ENCODE assay signal across 8 cellular contexts in genomic region chr14:103259801-103260628, GRCh38.
DNase-seq lines count a peak whose midpoint lies in the region; ATAC-seq and TF ChIP-seq lines count a peak whose summit lies in the region.

No MANE protein-coding gene starts in this region.

- CTCF ChIA-PET in HEK293 (lab: Yijun Ruan, JAX) = interaction anchor here (0.6 kb wide), 1 partner anchor 32 kb away, joined by 4 read pairs; no protein-coding TSS in a partner anchor

- H3K27me3 ChIP-seq in heart right ventricle = peaks cover 0 to 23% (median 0%) of the 10 kb centered on the region in 7 donors
- no peaks in the 10 kb centered on the region for H3K27me3 ChIP-seq in smooth muscle cell (ENCODE audit: low read depth)

- intact Hi-C loops in heart right ventricle (cut with DNase I) = loop anchor here in 1 of 10 donors (5.0 kb wide), 1 partner anchor 53 kb away; no protein-coding TSS in a partner anchor

- ATAC-seq in SK-N-SH treated with all-trans-retinoic acid at 6 μM for 48 hours (peak; percentile 89), heart right ventricle (peak in 7 of 8 donors; percentile 27 to 74 (median 64)), HG03097 (IDR thresholded peaks at IDR 0.05; ENCODE audit: low FRiP score, unreplicated experiment) (no peak)

- peaks cover 3% of the 10 kb centered on the region for H3F3A ChIP-seq in smooth muscle cell (ENCODE audit: low read depth)

- no peaks in the 10 kb centered on the region for H3K79me2 ChIP-seq in smooth muscle cell (ENCODE audit: low read depth)

- H3K4me1 ChIP-seq in HEK293 (ENCODE audit: control insufficient read depth, insufficient read depth, low read length) (0 out of 2 replicates have a peak, but pooled peaks cover 3% of the 10 kb centered on the region), heart right ventricle (peaks cover 0 to 16% (median 6%) of the 10 kb centered on the region in 9 donors), smooth muscle cell (ENCODE audit: low read depth) (no peaks in the 10 kb centered on the region)

- peak overlapping the region; percentile 73 for H3K4me2 ChIP-seq in smooth muscle cell

- H2AFZ ChIP-seq in smooth muscle cell (ENCODE audit: low read depth) = peak overlapping the region; percentile 85

- no peaks in the 10 kb centered on the region for H3K36me3 ChIP-seq in HEK293 (ENCODE audit: control insufficient read depth in 2 of 2, insufficient read depth in 1 of 2, low read length in 2 of 2)
- no peaks in the 10 kb centered on the region for H3K36me3 ChIP-seq in heart right ventricle
- H3K36me3 ChIP-seq in smooth muscle cell (ENCODE audit: low read depth) = no peaks in the 10 kb centered on the region

- POLR2A ChIA-PET in HEK293 (lab: Yijun Ruan, JAX) = no interaction called here

- peak overlapping the region; percentile 77 for H3K9ac ChIP-seq in smooth muscle cell (ENCODE audit: low read depth)

- H3K9me3 ChIP-seq in HEK293 (ENCODE audit: control insufficient read depth, insufficient read depth, low read depth, low read length) (no peaks in the 10 kb centered on the region), heart right ventricle (no peaks in the 10 kb centered on the region), smooth muscle cell (replicated peaks; ENCODE audit: low read depth) (no peaks in the 10 kb centered on the region)

- no peaks in the 10 kb centered on the region for H4K20me1 ChIP-seq in smooth muscle cell (ENCODE audit: low read depth)

- TF ChIP-seq CTCF in HEK293 (tag by site-specific recombination; IDR thresholded peaks at IDR 0.05) (no peak), heart right ventricle (IDR thresholded peaks at IDR 0.05) (no peak), smooth muscle cell (IDR thresholded peaks at IDR 0.05; ENCODE audit: borderline replicate concordance, insufficient read depth, poor library complexity, severe bottlenecking) (no peak)

- 41 to 63% methylated on average over 19 of the region's 19 CpGs for WGBS in heart right ventricle, 2 donors
- WGBS in smooth muscle cell (ENCODE audit: low lambda C conversion rate) = 82% methylated on average over 19 of the region's 19 CpGs

- H3K4me3 ChIP-seq in HEK293 (ENCODE audit: low read depth, low read length) (peak overlapping the region; percentile 33), heart right ventricle (peak overlapping the region in 9 of 10 donors; percentile 26 to 60 (median 49)), smooth muscle cell (peak overlapping the region; percentile 32)

- peak overlapping the region; percentile 48; the same call in 1 of the 2 replicates for H3K27ac ChIP-seq in HEK293 (ENCODE audit: extremely low read depth, low read depth, low read length)
- peak overlapping the region; percentile 36 to 92 (median 75) for H3K27ac ChIP-seq in heart right ventricle
- H3K27ac ChIP-seq in smooth muscle cell (ENCODE audit: low read depth) = peak overlapping the region; percentile 87

- DNase-seq in heart right ventricle = no peak
- no peak for DNase-seq in smooth muscle cell (lab: John Stamatoyannopoulos, UW; ENCODE audit: unreplicated experiment)
- no peak for DNase-seq in effector CD4-positive, alpha-beta T cell
- no peak for DNase-seq in NCI-H1092 treated with DMSO at 0.1 percent for 48 hours (lab: John Stamatoyannopoulos, UW)
- no peak for DNase-seq in retina

TF ChIP-seq in HEK293, 187 proteins besides CTCF, POLR2A, EP300 and RAD21:
- no peak for TF ChIP-seq ZNF2 (tag by site-specific recombination; IDR thresholded peaks at IDR 0.05)
- TF ChIP-seq ZNF510 (tag by site-specific recombination; IDR thresholded peaks at IDR 0.05; ENCODE audit: insufficient replicate concordance) = no peak
- TF ChIP-seq TRIM28 (IDR thresholded peaks at IDR 0.05; ENCODE audit: borderline replicate concordance, low read length) = no peak
- TF ChIP-seq ZNF513 (tag by site-specific recombination; IDR thresholded peaks at IDR 0.05) = no peak
TF ChIP-seq in HEK293: peak in this region for 0.

TF ChIP-seq in SK-N-SH treated with all-trans-retinoic acid at 6 μM for 48 hours, 23 proteins besides CTCF, POLR2A, EP300 and RAD21:
- no peak for TF ChIP-seq TOX (CRISPR knock-in tag; IDR thresholded peaks at IDR 0.05; ENCODE audit: borderline replicate concordance)
- no peak for TF ChIP-seq RARB (CRISPR knock-in tag; IDR thresholded peaks at IDR 0.05)
- no peak for TF ChIP-seq OSR1 (CRISPR knock-in tag; IDR thresholded peaks at IDR 0.05)
- TF ChIP-seq CSDC2 (CRISPR knock-in tag; IDR thresholded peaks at IDR 0.05) = no peak
- TF ChIP-seq ZNF8 (CRISPR knock-in tag; IDR thresholded peaks at IDR 0.05) = no peak
- no peak for TF ChIP-seq CREB5 (CRISPR knock-in tag; IDR thresholded peaks at IDR 0.05; ENCODE audit: low read depth)
- no peak for TF ChIP-seq SNAI2 (CRISPR knock-in tag; IDR thresholded peaks at IDR 0.05)
- TF ChIP-seq GLIS3 (CRISPR knock-in tag; IDR thresholded peaks at IDR 0.05) = no peak
- TF ChIP-seq PPARA (CRISPR knock-in tag; IDR thresholded peaks at IDR 0.05; ENCODE audit: borderline replicate concordance) = no peak
- TF ChIP-seq BACH2 (CRISPR knock-in tag; IDR thresholded peaks at IDR 0.05; ENCODE audit: borderline replicate concordance) = no peak
- no peak for TF ChIP-seq ZFP3 (CRISPR knock-in tag; IDR thresholded peaks at IDR 0.05)
- no peak for TF ChIP-seq TSHZ2 (CRISPR knock-in tag; IDR thresholded peaks at IDR 0.05)
- TF ChIP-seq ISL1 (CRISPR knock-in tag; IDR thresholded peaks at IDR 0.05) = no peak
- TF ChIP-seq ZNF565 (CRISPR knock-in tag; conservative IDR thresholded peaks at IDR 0.05; ENCODE audit: low read depth) = no peak
- no peak for TF ChIP-seq ZFP30 (CRISPR knock-in tag; IDR thresholded peaks at IDR 0.05)
- TF ChIP-seq CSRNP3 (CRISPR knock-in tag; IDR thresholded peaks at IDR 0.05) = no peak
- no peak for TF ChIP-seq TCF4 (CRISPR knock-in tag; IDR thresholded peaks at IDR 0.05; ENCODE audit: borderline replicate concordance)
- no peak for TF ChIP-seq ARNTL (CRISPR knock-in tag; IDR thresholded peaks at IDR 0.05; ENCODE audit: borderline replicate concordance, low read depth)
- no peak for TF ChIP-seq ZC3H10 (CRISPR knock-in tag; IDR thresholded peaks at IDR 0.05)
